Comparison of ENCODE assay signal across 8 cellular contexts in genomic region chr7:99143853-99144672, GRCh38. TPM values are rescaled to one million over a fixed set of nuclear protein-coding genes. Genes with fewer than 3 reads are reported as not detected.
A peak's percentile ranks its signal among the peaks of the same experiment; 100 is the strongest.
DNase-seq lines count a peak whose midpoint lies in the region; ATAC-seq and FAIRE-seq lines count a peak whose summit lies in the region.

SMURF1 (minus strand) TSS chr7:99144108; CDS start chr7:99143780, 328 bp downstream.

- FAIRE-seq in urothelium cell line (lab: Jason Lieb, UNC) = peak; percentile 98

- intact Hi-C loops in right cardiac atrium (cut with DNase I) = loop anchor here in 2 of 4 donors (10.0 kb wide), 1 partner anchor 99 kb away; no protein-coding TSS in a partner anchor

- peaks cover 3% of the 10 kb centered on the region for H3K36me3 Mint-ChIP-seq in T-cell

- peaks cover 5% of the 10 kb centered on the region for H3K4me1 ChIP-seq in right cardiac atrium (ENCODE audit: control insufficient read depth, insufficient read depth, low read length)

- DNase-seq in GDM1 (lab: John Stamatoyannopoulos, UW) (peak; percentile 70), LHCN-M2 (ENCODE audit: low read depth) (peak; percentile 61), T-cell (peak; percentile 36 to 79 (median 65)), right cardiac atrium (peak; percentile 68 to 90 (median 90)), pulmonary artery endothelial cell (ENCODE audit: low read depth, low spot score) (no peak), urothelium cell line (ENCODE audit: low spot score) (peak; percentile 93)

- H3K9me3 ChIP-seq in right cardiac atrium (ENCODE audit: control insufficient read depth, low read length) = no peaks in the 10 kb centered on the region

- peak within 1 kb of the TSS; percentile 100 for H3K4me3 ChIP-seq in right cardiac atrium (ENCODE audit: low read length)

- peaks cover 33 to 50% (median 40%) of the 10 kb centered on the region in 3 donors for H3K4me1 Mint-ChIP-seq in T-cell

- peaks cover 4 to 9% of the 10 kb centered on the region in 2 donors for H3K27me3 Mint-ChIP-seq in T-cell

- H3K27ac Mint-ChIP-seq in T-cell = peak within 1 kb of the TSS; percentile 92 to 94

- WGBS in right cardiac atrium = under 1% methylated on average over 93 of the region's 94 CpGs

- CTCF ChIA-PET in T-cell (lab: Charles Lee) = interaction anchor here in 1 of 2 donors (0.6 kb wide), 1 partner anchor 186 kb away, joined by 3 read pairs; no protein-coding TSS in a partner anchor

- H3K4me3 Mint-ChIP-seq in T-cell = peak within 1 kb of the TSS; percentile 90 to 93 (median 91)

- H3K27ac ChIP-seq in angular gyrus (ENCODE audit: low read depth, low read length) (peak within 1 kb of the TSS; percentile 85), right cardiac atrium (ENCODE audit: low read length) (peak within 1 kb of the TSS; percentile 99)

- H3K27me3 ChIP-seq in right cardiac atrium (ENCODE audit: control insufficient read depth, insufficient read depth) = no peaks in the 10 kb centered on the region

- H3K9me3 Mint-ChIP-seq in T-cell = no peaks in the 10 kb centered on the region

- ATAC-seq in GM21786 (IDR thresholded peaks at IDR 0.05; ENCODE audit: unreplicated experiment) = peak; percentile 60
- peak; percentile 58 to 70 (median 69) for ATAC-seq in T-cell (replicated peaks in 1 of 4)
- ATAC-seq in right cardiac atrium = peak; percentile 65 to 74

- POLR2A ChIA-PET in T-cell (lab: Charles Lee) = no interaction called here

RNA-seq across cellular contexts. Expression of gene SMURF1, which starts in this region (rescaled TPM):
- total RNA-seq in LHCN-M2 (2014; rRNA removed) = 17.4 and 17.5 TPM in 2 replicates
- 11.1 TPM for polyA plus RNA-seq in LHCN-M2 (2012)
- 10 to 100 TPM; 21.6 to 26.4 (median 22.7) TPM for total RNA-seq in T-cell
- total RNA-seq in right cardiac atrium = 10 to 100 TPM in 1 of 4 donors, 1 to 10 TPM in 3; 9.2 to 14.7 (median 9.7) TPM
- polyA plus RNA-seq in right cardiac atrium = 4.5 TPM
- 20.1 and 20.2 TPM in 2 replicates for total RNA-seq in pulmonary artery endothelial cell
